26 cellular contexts compared by ENCODE assay signal in genomic region chr13:96532804-96533203, GRCh38.
DNase-seq lines count a peak whose midpoint lies in the region; ATAC-seq and TF ChIP-seq lines count a peak whose summit lies in the region.
"Had no signal": no experiment of that assay in that cellular context is flagged by ENCODE, and none has a peak within 500 bp of the region (broad histone marks: within the 10 kb centered on the region; RNA-seq: fewer than 3 reads in every experiment).

No MANE protein-coding gene starts in this region.

- no peak overlapping the region for H3K4me3 ChIP-seq in ACC112 (ENCODE audit: low read depth, low read length)
- H3K4me3 ChIP-seq in BE2C (ENCODE audit: low read depth, low read length) = peak overlapping the region; percentile 35
- H3K4me3 ChIP-seq in endocrine pancreas (ENCODE audit: control insufficient read depth, insufficient read depth, low read length) = peak overlapping the region; percentile 80
- H3K4me3 ChIP-seq: BLaER1, GM12878 had no signal

- H3K27ac Mint-ChIP-seq in endothelial cell (ENCODE audit: unreplicated experiment) = no peak overlapping the region
- H3K27ac Mint-ChIP-seq: B cell; CD14-positive monocyte; CD4-positive, alpha-beta memory T cell; CD4-positive, CD25-positive, alpha-beta regulatory T cell had no signal

- H3K27me3 ChIP-seq in ACC112 (ENCODE audit: insufficient read depth, low read length) (no peaks in the 10 kb centered on the region), BE2C (no peaks in the 10 kb centered on the region), endocrine pancreas (ENCODE audit: control insufficient read depth, insufficient read depth, low read length) (no peaks in the 10 kb centered on the region)
- H3K27me3 ChIP-seq: BLaER1 had no signal

- no peaks in the 10 kb centered on the region for H3K79me2 ChIP-seq in ACC112 (ENCODE audit: control insufficient read depth, insufficient read depth, low read length, unreplicated experiment)

- TF ChIP-seq CTCF in BE2C (IDR thresholded peaks at IDR 0.05; ENCODE audit: low read depth, low read length) (no peak), endothelial cell (IDR thresholded peaks at IDR 0.05; ENCODE audit: unreplicated experiment) (no peak)

- no peak for ATAC-seq in GM21529 (IDR thresholded peaks at IDR 0.05; ENCODE audit: unreplicated experiment)
- ATAC-seq in HG02852 (IDR thresholded peaks at IDR 0.05; ENCODE audit: unreplicated experiment) = no peak
- ATAC-seq in GM21390 (IDR thresholded peaks at IDR 0.05; ENCODE audit: unreplicated experiment) = no peak
- ATAC-seq: GM12878 had no signal

- no peaks in the 10 kb centered on the region for H3K27me3 Mint-ChIP-seq in endothelial cell (ENCODE audit: unreplicated experiment)
- H3K27me3 Mint-ChIP-seq: B cell; CD4-positive, alpha-beta memory T cell; CD4-positive, CD25-positive, alpha-beta regulatory T cell; CD8-positive, alpha-beta memory T cell had no signal

- H3K4me1 Mint-ChIP-seq in endothelial cell (ENCODE audit: unreplicated experiment) = no peaks in the 10 kb centered on the region
- H3K4me1 Mint-ChIP-seq: B cell; CD14-positive monocyte; CD4-positive, alpha-beta memory T cell; CD4-positive, CD25-positive, alpha-beta regulatory T cell; CD8-positive, alpha-beta memory T cell had no signal

- H3K9me3 ChIP-seq in BE2C (no peaks in the 10 kb centered on the region), endocrine pancreas (ENCODE audit: control insufficient read depth, low read length) (no peaks in the 10 kb centered on the region)
- H3K9me3 ChIP-seq: BLaER1 had no signal

- H3K9me3 Mint-ChIP-seq in endothelial cell (ENCODE audit: unreplicated experiment) = no peaks in the 10 kb centered on the region

- no peak overlapping the region for H3K4me3 Mint-ChIP-seq in endothelial cell (ENCODE audit: unreplicated experiment)
- H3K4me3 Mint-ChIP-seq: B cell; CD14-positive monocyte; CD4-positive, alpha-beta memory T cell; CD4-positive, CD25-positive, alpha-beta regulatory T cell; CD8-positive, alpha-beta memory T cell had no signal

- H3K9ac ChIP-seq in endocrine pancreas (ENCODE audit: control insufficient read depth, insufficient read depth, low read length) = no peak overlapping the region
- H3K9ac ChIP-seq: BLaER1 had no signal

- peak overlapping the region; percentile 48 for H2AFZ ChIP-seq in ACC112 (ENCODE audit: low read length, unreplicated experiment)

- DNase-seq in BE2C = peak; percentile 18
- DNase-seq in OCI-M1 (lab: John Stamatoyannopoulos, UW) = peak; percentile 64
- DNase-seq in endothelial cell (ENCODE audit: low spot score) = no peak
- DNase-seq: 8988T; AML-193; C1 segment of cervical spinal cord; CD4-positive, alpha-beta memory T cell; CD4-positive, CD25-positive, alpha-beta regulatory T cell; CD8-positive, alpha-beta memory T cell; COR-L47; DMS 273 treated with DMSO at 0.1 percent for 48 hours; DMS153; DMS53; DMS79; DND-41; EL; GDM1 had no signal

- H3K36me3 Mint-ChIP-seq in endothelial cell (ENCODE audit: low read depth, unreplicated experiment) = no peaks in the 10 kb centered on the region
- H3K36me3 Mint-ChIP-seq: CD14-positive monocyte; CD4-positive, alpha-beta memory T cell; CD4-positive, CD25-positive, alpha-beta regulatory T cell; CD8-positive, alpha-beta memory T cell had no signal

- H3K27ac ChIP-seq in ACC112 (ENCODE audit: low read depth, low read length) = no peak overlapping the region
- H3K27ac ChIP-seq: BLaER1 had no signal

- H3K4me1 ChIP-seq in ACC112 (ENCODE audit: control insufficient read depth, insufficient read depth, low read length, unreplicated experiment) (no peaks in the 10 kb centered on the region), BE2C (peaks cover 17% of the 10 kb centered on the region), endocrine pancreas (ENCODE audit: control insufficient read depth, insufficient read depth, low read length) (no peaks in the 10 kb centered on the region)
- H3K4me1 ChIP-seq: BLaER1 had no signal

- H3K36me3 ChIP-seq in ACC112 (ENCODE audit: insufficient read depth, low read length) (no peaks in the 10 kb centered on the region), BE2C (no peaks in the 10 kb centered on the region), endocrine pancreas (ENCODE audit: control insufficient read depth, insufficient read depth, low read length) (no peaks in the 10 kb centered on the region)
- H3K36me3 ChIP-seq: BLaER1 had no signal
